Comparison of ENCODE assay signal across 1 cellular context in genomic region chr6:79946242-79946641, GRCh38.
TF ChIP-seq lines count a peak whose summit lies in the region.

No MANE protein-coding gene starts in this region.

TF ChIP-seq in endothelial cell of umbilical vein, 7 proteins besides CTCF, POLR2A, EP300 and RAD21:
- TF ChIP-seq MAX (IDR thresholded peaks at IDR 0.05; ENCODE audit: insufficient read depth, insufficient read length) (no peak), POLR2AphosphoS5 (IDR thresholded peaks at IDR 0.05; ENCODE audit: insufficient read depth, low read depth, low read length) (no peak), JUN (IDR thresholded peaks at IDR 0.05; ENCODE audit: borderline replicate concordance, insufficient read depth, insufficient read length, low read depth) (no peak), GATA2 (IDR thresholded peaks at IDR 0.05; ENCODE audit: insufficient read depth, insufficient read length, low read depth, low read length) (no peak), EZH2 (IDR thresholded peaks at IDR 0.05; ENCODE audit: borderline replicate concordance, low read depth, low read length, severe bottlenecking) (no peak), MYC (IDR thresholded peaks at IDR 0.05; ENCODE audit: low read depth, low read length) (no peak), FOS (IDR thresholded peaks at IDR 0.05; ENCODE audit: borderline replicate concordance, insufficient read depth, low read length) (no peak)
